15 cellular contexts compared by ENCODE assay signal in the genomic region with DNA sequence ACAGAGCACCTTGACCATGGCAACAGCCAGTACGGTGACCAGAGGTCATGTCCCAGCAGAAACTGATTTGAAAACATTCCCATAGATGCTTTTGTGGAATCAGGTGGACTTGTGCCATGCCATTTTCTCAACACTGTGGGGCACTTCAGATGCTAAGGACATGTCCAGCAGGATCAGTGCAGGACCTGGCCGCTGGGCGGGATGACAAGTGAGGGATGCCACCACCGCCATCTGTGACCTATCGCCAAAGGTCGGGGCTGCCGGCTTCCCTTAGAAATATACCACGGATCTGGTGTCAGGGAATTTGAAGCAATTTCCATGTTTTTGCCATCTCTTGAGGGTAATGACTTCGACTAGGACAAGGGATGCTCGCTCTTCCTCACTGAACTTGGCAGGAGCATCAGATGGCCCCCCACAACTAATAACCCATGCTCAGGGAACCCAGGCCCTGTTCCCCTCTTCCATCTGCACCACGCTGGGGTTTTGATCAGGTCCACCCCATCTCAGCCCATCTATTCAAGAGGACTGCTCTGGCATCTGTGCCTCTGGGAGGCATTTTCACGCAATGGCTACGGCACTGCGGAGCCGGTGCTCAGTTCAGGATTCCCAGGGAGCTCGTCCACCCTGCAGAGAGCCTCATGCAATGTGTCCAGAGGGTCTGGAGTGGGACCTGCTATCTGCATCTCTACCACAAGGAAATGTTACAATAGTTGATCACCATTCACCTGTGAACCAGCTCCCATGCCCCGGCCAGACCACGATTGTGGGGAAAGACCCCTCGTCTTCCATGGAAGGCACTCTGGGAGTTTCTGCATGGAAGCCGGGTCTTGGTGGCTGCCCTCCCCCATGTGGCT.
DNase-seq lines count a peak whose midpoint lies in the region; ATAC-seq and TF ChIP-seq lines count a peak whose summit lies in the region.
"Had no signal": no experiment of that assay in that cellular context is flagged by ENCODE, and none has a peak within 500 bp of the region (broad histone marks: within the 10 kb centered on the region; RNA-seq: fewer than 3 reads in every experiment).

No MANE protein-coding gene starts in this region.

- no peak overlapping the region for H3K23ac ChIP-seq in neuronal stem cell (ENCODE audit: low read depth, low read length, poor library complexity)

- peaks cover 0 to 9% of the 10 kb centered on the region in 2 donors for H3K4me1 ChIP-seq in neuronal stem cell (ENCODE audit: control insufficient read depth in 2 of 2, insufficient read depth in 1 of 2, low read depth in 1 of 2, low read length in 2 of 2)
- H3K4me1 ChIP-seq in spleen = no peaks in the 10 kb centered on the region

- no peak overlapping the region for H2AFZ ChIP-seq in neuronal stem cell (ENCODE audit: low read length)

- H4K8ac ChIP-seq in neuronal stem cell (ENCODE audit: low read depth, low read length) = no peak overlapping the region

- H3K9me3 ChIP-seq in neuronal stem cell (replicated peaks in 1 of 2; ENCODE audit: control insufficient read depth in 2 of 2, insufficient read depth in 1 of 2, low read depth in 1 of 2, low read length in 2 of 2) = no peaks in the 10 kb centered on the region
- H3K9me3 ChIP-seq in spleen = no peaks in the 10 kb centered on the region
- H3K9me3 ChIP-seq: BLaER1 treated with 17β-estradiol and CSF1 and Interleukin-3, amounts not matched to agents 10 nM and 100 nM had no signal

- H3K4ac ChIP-seq in neuronal stem cell (ENCODE audit: low read length) = no peak overlapping the region

- H3K79me1 ChIP-seq in neuronal stem cell (ENCODE audit: low read depth, low read length) = no peaks in the 10 kb centered on the region

- H4K91ac ChIP-seq in neuronal stem cell (ENCODE audit: low read depth, low read length, poor library complexity) = no peak overlapping the region

- ATAC-seq in Right ventricle myocardium inferior (no peak), Right ventricle myocardium superior (ENCODE audit: poor library complexity) (no peak), GM21528 (IDR thresholded peaks at IDR 0.05; ENCODE audit: low FRiP score, unreplicated experiment) (no peak), HG02623 (IDR thresholded peaks at IDR 0.05; ENCODE audit: unreplicated experiment) (no peak)
- ATAC-seq: GM12878, HepG2 had no signal

- H2BK15ac ChIP-seq in neuronal stem cell (ENCODE audit: low read length) = no peak overlapping the region

- H2AK5ac ChIP-seq in neuronal stem cell (ENCODE audit: low read depth, low read length) = no peak overlapping the region

- H2BK5ac ChIP-seq in neuronal stem cell (ENCODE audit: low read length) = no peak overlapping the region

- H3K9ac ChIP-seq in neuronal stem cell (ENCODE audit: low read depth, low read length, poor library complexity) = no peak overlapping the region
- H3K9ac ChIP-seq: BLaER1 treated with 17β-estradiol and CSF1 and Interleukin-3, amounts not matched to agents 10 nM and 100 nM had no signal

- H3K36me3 ChIP-seq in neuronal stem cell (replicated peaks in 1 of 2; ENCODE audit: control insufficient read depth in 2 of 2, insufficient read depth in 2 of 2, low read length in 2 of 2) (no peaks in the 10 kb centered on the region), spleen (no peaks in the 10 kb centered on the region)
- H3K36me3 ChIP-seq: BLaER1 treated with 17β-estradiol and CSF1 and Interleukin-3, amounts not matched to agents 10 nM and 100 nM had no signal

- no peak overlapping the region for H3K14ac ChIP-seq in neuronal stem cell (ENCODE audit: low read length)

- peak overlapping the region; percentile 64 for H2BK120ac ChIP-seq in neuronal stem cell (ENCODE audit: low read depth, low read length)

- no CpG with 5 or more reads among the region's 20 CpGs for WGBS in neuronal stem cell (ENCODE audit: extremely low coverage in 2 of 2, insufficient read length in 2 of 2, insufficient replicate concordance in 1 of 2), 2 donors
- 85 to 93% (median 89%) methylated on average over 20 of the region's 20 CpGs for WGBS in spleen, 5 donors

- TF ChIP-seq POLR2A in spleen (IDR thresholded peaks at IDR 0.05) = no peak

- no peak overlapping the region for H2BK12ac ChIP-seq in neuronal stem cell (ENCODE audit: low read length)

- intact Hi-C loops in Right ventricle myocardium inferior (cut with DNase I) (no loop called here), Right ventricle myocardium superior (cut with DNase I) (no loop called here), spleen (cut with DNase I; ENCODE audit: low total_unique reads) (no loop called here)

- TF ChIP-seq CTCF in spleen (IDR thresholded peaks at IDR 0.05 in 8 of 11, conservative IDR thresholded peaks at IDR 0.05 in 3 of 11) = no peak

- H3K4me3 ChIP-seq in neuronal stem cell (ENCODE audit: low read length in 2 of 2) = no peak overlapping the region
- no peak overlapping the region for H3K4me3 ChIP-seq in spleen
- H3K4me3 ChIP-seq: BLaER1 treated with 17β-estradiol and CSF1 and Interleukin-3, amounts not matched to agents 10 nM and 100 nM; GM12878 had no signal

- no peak overlapping the region for H3K18ac ChIP-seq in neuronal stem cell (ENCODE audit: low read length)

- no peak overlapping the region for H3K27ac ChIP-seq in neuronal stem cell (replicated peaks; ENCODE audit: low read length)
- no peak overlapping the region for H3K27ac ChIP-seq in spleen
- H3K27ac ChIP-seq: BLaER1 treated with 17β-estradiol and CSF1 and Interleukin-3, amounts not matched to agents 10 nM and 100 nM had no signal

- H3K4me2 ChIP-seq in neuronal stem cell (ENCODE audit: insufficient read depth, low read length, poor library complexity, severe bottlenecking) = no peak overlapping the region

- DNase-seq in Right ventricle myocardium inferior (ENCODE audit: missing footprints) = peak; percentile 66
- DNase-seq in Right ventricle myocardium superior = no peak
- DNase-seq in neuronal stem cell (ENCODE audit: low spot score) = no peak
- peak; percentile 70 for DNase-seq in spleen
- no peak for DNase-seq in NK-92 (lab: John Stamatoyannopoulos, UW; ENCODE audit: unreplicated experiment)
- DNase-seq: ACHN; CD4-positive, CD25-positive, alpha-beta regulatory T cell; DMS79; HCEC 1CT; HFFc6 had no signal

- no peaks in the 10 kb centered on the region for H3K27me3 ChIP-seq in neuronal stem cell (ENCODE audit: control insufficient read depth in 3 of 3, insufficient read depth in 3 of 3, low read depth in 1 of 3, low read length in 3 of 3)
- H3K27me3 ChIP-seq in spleen (replicated peaks in 1 of 7) = peaks cover 0 to 16% (median 0%) of the 10 kb centered on the region in 7 donors
- H3K27me3 ChIP-seq: BLaER1 treated with 17β-estradiol and CSF1 and Interleukin-3, amounts not matched to agents 10 nM and 100 nM had no signal

Comparison
In these comparisons a context has a peak if more than half of its experiments do, and no peak if none do; other contexts are left out.
1. DNase-seq: peak in Right ventricle myocardium inferior (single experiment) and spleen (single experiment); none in Right ventricle myocardium superior (single experiment), neuronal stem cell (single experiment) and NK-92 (single experiment).